In the genomic region with DNA sequence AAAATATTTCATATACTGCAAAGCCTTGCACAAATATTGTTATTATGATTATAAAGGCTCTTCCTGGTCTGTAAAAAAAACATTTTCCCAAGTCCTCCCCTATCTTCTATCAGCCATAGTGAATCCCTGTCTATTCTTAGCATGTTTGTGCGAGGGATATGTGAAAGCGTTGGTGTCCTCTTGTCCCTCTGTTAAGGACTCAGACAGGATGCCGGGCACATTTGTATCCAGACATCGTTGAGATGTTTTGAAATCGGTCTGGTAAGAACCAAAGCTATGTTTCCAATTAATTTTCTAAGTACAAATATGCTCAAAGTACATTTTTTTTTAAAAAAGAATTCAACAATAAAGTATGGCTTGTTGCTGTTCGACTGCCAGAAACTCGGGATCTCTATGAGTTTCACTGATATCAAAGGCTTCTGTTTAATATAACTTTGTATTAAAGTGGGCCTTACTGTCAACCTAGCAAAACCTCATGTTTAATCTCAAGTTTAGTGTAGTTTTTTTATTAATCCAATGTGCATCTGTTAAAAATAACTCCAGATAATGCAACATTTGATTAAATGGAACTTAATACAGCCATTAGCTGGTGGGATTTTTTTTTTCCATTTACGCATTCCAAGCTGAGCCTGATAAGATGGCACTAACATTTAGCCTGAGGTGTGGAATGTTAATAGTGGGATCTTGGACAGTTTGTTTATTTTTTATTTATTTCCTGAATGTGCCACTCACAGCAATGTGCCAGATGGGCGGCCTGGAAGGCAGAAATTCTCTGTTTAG, we compare ENCODE assay signal across 29 cellular contexts.
DNase-seq lines count a peak whose midpoint lies in the region; ATAC-seq, FAIRE-seq and TF ChIP-seq lines count a peak whose summit lies in the region.
"Had no signal": no experiment of that assay in that cellular context is flagged by ENCODE, and none has a peak within 500 bp of the region (broad histone marks: within the 10 kb centered on the region; RNA-seq: fewer than 3 reads in every experiment).

No MANE protein-coding gene starts in this region.

- intact Hi-C loops in Right ventricle myocardium inferior (cut with DNase I): no loop called here
- intact Hi-C loops in cardiac septum (cut with DNase I): no loop called here
- intact Hi-C loops in right cardiac atrium (cut with DNase I): no loop called here

- ATAC-seq in Right ventricle myocardium inferior: peak; percentile 59
- ATAC-seq in right cardiac atrium: peak; percentile 78 to 83
- ATAC-seq in thoracic aorta (ENCODE audit: insufficient number of reproducible peaks, low FRiP score, low read depth): no peak
- ATAC-seq: GM23338, psoas muscle, T-cell had no signal

- 41% methylated on average over 9 of the region's 9 CpGs for WGBS in right cardiac atrium

- H3K36me3 ChIP-seq in thoracic aorta: no peaks in the 10 kb centered on the region
- H3K36me3 ChIP-seq: Peyer's patch, SJCRH30, WERI-Rb-1 had no signal

- TF ChIP-seq CTCF in thoracic aorta (IDR thresholded peaks at IDR 0.05): no peak

- H3K4me3 ChIP-seq in right cardiac atrium (ENCODE audit: low read length) (peak overlapping the region; percentile 18), thoracic aorta (no peak overlapping the region)
- H3K4me3 ChIP-seq: GM23338, Peyer's patch, psoas muscle, SJCRH30 had no signal

- no peaks in the 10 kb centered on the region for H3K27me3 ChIP-seq in right cardiac atrium (ENCODE audit: control insufficient read depth, insufficient read depth)
- H3K27me3 ChIP-seq in thoracic aorta (replicated peaks; ENCODE audit: insufficient read depth): no peaks in the 10 kb centered on the region
- H3K27me3 ChIP-seq: Peyer's patch had no signal

- DNase-seq in Right ventricle myocardium inferior (ENCODE audit: missing footprints): no peak
- no peak for DNase-seq in cardiac septum (ENCODE audit: low spot score)
- no peak for DNase-seq in right cardiac atrium
- no peak for DNase-seq in thoracic aorta (ENCODE audit: low spot score)
- no peak for DNase-seq in D341Med (ENCODE audit: low spot score)
- no peak for DNase-seq in stimulated activated CD8-positive, alpha-beta memory T cell treated with anti-CD3 and anti-CD28 coated beads, Interleukin-4, amount 100 ng/mL, for 48 hours
- no peak for DNase-seq in activated naive CD4-positive, alpha-beta T cell treated with Interleukin-2 at 50 U/mL for 16 hours
- DNase-seq: 8988T; activated CD4-positive, alpha-beta T cell treated with anti-CD3 and anti-CD28 coated beads, Interleukin-2, amount 10 ng/mL, durations not matched to agents 24 days and 14 days; activated gamma-delta T cell treated with Interleukin-2 at 50 U/mL for 16 hours; activated T-cell treated with anti-CD3 and anti-CD28 coated beads, Interleukin-2, amount 50 U/mL, for 1 hour; Calu3; DMS79 treated with DMSO at 0.1 percent for 48 hours; GF-D8; hypothalamus; midbrain; naive B cell; NCI-H1048; NCI-H2107; nucleus accumbens; Peyer's patch; psoas muscle; SJCRH30; stimulated activated naive CD4-positive, alpha-beta T cell; T-cell; WERI-Rb-1 had no signal

- H3K27ac ChIP-seq in right cardiac atrium (ENCODE audit: low read length): peak overlapping the region; percentile 88
- peak overlapping the region; percentile 21 to 24 for H3K27ac ChIP-seq in thoracic aorta
- H3K27ac ChIP-seq: Peyer's patch, psoas muscle, SJCRH30, WERI-Rb-1 had no signal

- H3K9me3 ChIP-seq in right cardiac atrium (ENCODE audit: control insufficient read depth, low read length) (no peaks in the 10 kb centered on the region), thoracic aorta (no peaks in the 10 kb centered on the region)
- H3K9me3 ChIP-seq: Peyer's patch, psoas muscle, SJCRH30 had no signal

- H3K4me1 ChIP-seq in right cardiac atrium (ENCODE audit: control insufficient read depth, insufficient read depth, low read length) (peaks cover 6% of the 10 kb centered on the region), thoracic aorta (ENCODE audit: control insufficient read depth in 1 of 2, low read depth in 2 of 2) (peaks cover 15 to 50% of the 10 kb centered on the region in 2 donors)
- H3K4me1 ChIP-seq: Peyer's patch, psoas muscle, SJCRH30 had no signal

- FAIRE-seq in endometrium (lab: Jason Lieb, UNC): peak; percentile 33
- FAIRE-seq: urothelium cell line had no signal
